In genomic region chr7:33190688-33191304, GRCh38 we compare ENCODE assay signal across 2 cellular contexts.
TF ChIP-seq lines count a peak whose summit lies in the region.

No MANE protein-coding gene starts in this region.

TF ChIP-seq in SK-N-SH, 30 proteins besides CTCF, POLR2A, EP300 and RAD21 (continued from another document):
- TF ChIP-seq FOXM1 (IDR thresholded peaks at IDR 0.05; ENCODE audit: low read depth) (no peak), PBX3 (IDR thresholded peaks at IDR 0.05) (no peak), ZBTB33 (IDR thresholded peaks at IDR 0.05; ENCODE audit: borderline replicate concordance, low read depth) (no peak), FOSL2 (IDR thresholded peaks at IDR 0.05; ENCODE audit: borderline replicate concordance, low read depth) (no peak), TAF1 (IDR thresholded peaks at IDR 0.05; ENCODE audit: borderline replicate concordance, low read depth, low read length) (no peak), EZH2phosphoT487 (IDR thresholded peaks at IDR 0.05; ENCODE audit: borderline replicate concordance, low read depth) (no peak), RXRA (IDR thresholded peaks at IDR 0.05; ENCODE audit: borderline replicate concordance, low read depth) (no peak)

TF ChIP-seq in SK-N-SH treated with all-trans-retinoic acid at 6 μM for 48 hours, 23 proteins besides CTCF, POLR2A, EP300 and RAD21 (continued from another document):
- no peak for TF ChIP-seq CSRNP3 (CRISPR knock-in tag; IDR thresholded peaks at IDR 0.05)
- no peak for TF ChIP-seq PATZ1 (CRISPR knock-in tag; IDR thresholded peaks at IDR 0.05; ENCODE audit: borderline replicate concordance)
TF ChIP-seq in SK-N-SH treated with all-trans-retinoic acid at 6 μM for 48 hours: peak in this region for 0.
